1 cellular context compared by ENCODE assay signal in the genomic region with DNA sequence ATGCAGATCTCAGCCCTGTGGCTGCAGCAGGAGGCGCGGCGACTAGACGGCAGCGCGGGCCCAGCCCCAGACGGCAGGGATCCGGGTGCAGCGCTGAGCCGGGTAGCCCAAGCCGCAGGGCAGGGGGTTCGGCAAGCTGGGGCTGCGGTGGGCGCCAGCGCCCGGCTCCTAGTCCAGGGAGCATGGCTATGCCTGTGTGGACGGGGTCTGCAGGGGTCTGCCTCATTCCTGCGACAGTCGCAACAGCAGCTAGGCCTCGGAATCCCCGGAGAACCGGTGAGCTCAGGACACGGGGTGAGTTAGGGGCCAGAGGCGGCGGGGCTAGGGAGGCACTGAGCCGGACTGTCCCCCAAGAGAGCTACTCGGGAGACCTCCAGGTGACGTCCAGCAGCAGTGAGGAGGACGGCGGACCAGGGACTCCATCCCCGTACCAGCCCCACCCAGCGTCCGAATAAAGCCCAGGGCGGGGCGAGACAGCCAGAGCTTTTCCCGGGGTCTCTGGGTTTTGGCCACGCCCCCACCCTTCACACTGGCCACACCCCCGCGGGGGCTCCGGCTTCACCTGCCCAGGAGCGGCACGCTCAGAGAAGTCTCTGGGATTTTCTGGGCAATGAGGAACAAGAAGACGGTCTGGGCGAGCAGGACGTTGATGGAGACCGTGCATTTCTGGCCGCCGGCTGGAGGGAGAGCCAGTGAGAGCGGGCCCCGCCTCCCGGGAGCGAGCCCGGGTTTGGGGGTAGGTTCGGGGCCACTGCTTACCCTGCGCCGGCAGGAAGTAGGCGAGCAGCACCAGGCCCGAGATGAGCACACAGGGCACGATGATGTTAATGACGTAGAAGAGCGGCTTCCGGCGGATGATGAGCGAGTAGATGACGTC.
TF ChIP-seq lines count a peak whose summit lies in the region.

No MANE protein-coding gene starts in this region.

TF ChIP-seq in endothelial cell of umbilical vein, 7 proteins besides CTCF, POLR2A, EP300 and RAD21:
- TF ChIP-seq JUN (IDR thresholded peaks at IDR 0.05; ENCODE audit: borderline replicate concordance, insufficient read depth, insufficient read length, low read depth) (peak; percentile 8), EZH2 (IDR thresholded peaks at IDR 0.05; ENCODE audit: borderline replicate concordance, low read depth, low read length, severe bottlenecking) (peak; percentile 33), MYC (IDR thresholded peaks at IDR 0.05; ENCODE audit: low read depth, low read length) (no peak), FOS (IDR thresholded peaks at IDR 0.05; ENCODE audit: borderline replicate concordance, insufficient read depth, low read length) (no peak)
- TF ChIP-seq, protein P1, sequence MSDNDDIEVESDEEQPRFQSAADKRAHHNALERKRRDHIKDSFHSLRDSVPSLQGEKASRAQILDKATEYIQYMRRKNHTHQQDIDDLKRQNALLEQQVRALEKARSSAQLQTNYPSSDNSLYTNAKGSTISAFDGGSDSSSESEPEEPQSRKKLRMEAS (IDR thresholded peaks at IDR 0.05; ENCODE audit: insufficient read depth, insufficient read length) = no peak
TF ChIP-seq in endothelial cell of umbilical vein: peak in this region for 2.
